Comparison of ENCODE assay signal across 8 cellular contexts in the genomic region with DNA sequence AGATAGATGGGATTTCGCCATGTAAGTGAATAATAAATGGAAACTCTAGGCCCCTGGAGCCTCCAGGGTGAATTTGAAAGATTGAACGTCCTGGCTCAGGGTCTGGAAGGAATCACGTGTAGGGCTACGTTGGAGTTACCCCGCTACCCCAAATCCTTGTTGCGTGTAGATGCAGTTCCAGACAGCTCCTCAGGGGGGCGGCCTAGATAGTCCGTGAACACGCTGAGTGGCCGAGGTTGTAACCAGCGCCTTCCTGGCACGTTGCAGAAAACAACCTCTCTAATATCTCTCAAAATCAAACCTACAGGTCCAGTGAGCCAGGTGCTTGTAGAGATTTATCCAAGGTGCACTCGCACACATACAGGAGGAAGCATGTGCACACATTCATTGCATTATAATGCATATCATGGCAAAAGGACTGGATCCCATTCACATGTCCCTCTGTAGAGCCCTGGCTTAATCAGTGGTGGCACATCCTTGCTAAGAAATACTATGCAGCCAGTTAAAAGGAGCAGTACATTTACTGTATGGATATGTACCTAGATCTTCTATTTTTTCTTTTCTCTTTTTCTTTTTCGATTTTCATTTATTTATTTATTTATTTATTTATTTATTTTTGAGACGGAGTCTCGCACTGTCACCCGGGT. TPM values are rescaled to one million over a fixed set of nuclear protein-coding genes. Genes with fewer than 3 reads are reported as not detected.
A peak's percentile ranks its signal among the peaks of the same experiment; 100 is the strongest.
DNase-seq lines count a peak whose midpoint lies in the region; ATAC-seq and TF ChIP-seq lines count a peak whose summit lies in the region.

No MANE protein-coding gene starts in this region.

- no peak overlapping the region for H2BK120ac ChIP-seq in IMR-90 (ENCODE audit: low read depth, low read length)

- H3K36me3 Mint-ChIP-seq in CD8-positive, alpha-beta T cell = peaks cover 5% of the 10 kb centered on the region
- H3K36me3 Mint-ChIP-seq in T-helper 17 cell (ENCODE audit: low read depth) = no peaks in the 10 kb centered on the region

- H4K8ac ChIP-seq in IMR-90 (ENCODE audit: low read depth in 2 of 2, low read length in 2 of 2) = peak overlapping the region in 1 of 2 experiments; percentile 62; a peak in 1 of 4 replicates

- BruUV-seq in IMR-90 (replicated peaks; lab: Mats Ljungman, UMichigan) = no TSS peak

- no peak overlapping the region for H3K27ac ChIP-seq in CD8-positive, alpha-beta T cell (ENCODE audit: low read depth, low read length)
- no peak overlapping the region for H3K27ac ChIP-seq in IMR-90 (ENCODE audit: insufficient read depth, low read length)

- H2AFZ ChIP-seq in IMR-90 (replicated peaks; ENCODE audit: low read length, poor library complexity) = peak overlapping the region; percentile 78

- POLR2A ChIA-PET in CD8-positive, alpha-beta T cell (lab: Charles Lee) = interaction anchor here (0.6 kb wide), 2 partner anchors 138 to 363 kb away, joined by 3 read pairs; no protein-coding TSS in a partner anchor
- POLR2A ChIA-PET in IMR-90 (lab: Charles Lee; ENCODE audit: unreplicated experiment) = interaction anchor here (0.6 kb wide), 1 partner anchor 60 kb away, joined by 3 read pairs; the partner anchor contains the start of gene KRI1

- no peaks in the 10 kb centered on the region for H3K27me3 ChIP-seq in CD8-positive, alpha-beta T cell (ENCODE audit: insufficient read depth, low read length)
- H3K27me3 ChIP-seq in IMR-90 (ENCODE audit: control insufficient read depth, insufficient read depth, low read length) = no peaks in the 10 kb centered on the region; the same call in 1 of the 2 replicates

- CTCF ChIA-PET in CD8-positive, alpha-beta T cell (lab: Charles Lee) = interaction anchor here (0.5 to 2.7 kb wide), 7 partner anchors 18 to 75 kb away, joined by 3 to 13 read pairs (median 5); partner anchors contain the start of gene KRI1
- CTCF ChIA-PET in IMR-90 (lab: Yijun Ruan, JAX) = interaction anchor here (1.2 kb wide), 1 partner anchor 11 kb away, joined by 4 read pairs; the partner anchor contains the start of gene S1PR5

- 0 out of 2 replicates have a peak, but pooled peaks cover 3% of the 10 kb centered on the region for H3K9me1 ChIP-seq in IMR-90 (ENCODE audit: insufficient read depth, low read length)

- no peak overlapping the region for H4K91ac ChIP-seq in IMR-90 (ENCODE audit: insufficient read depth, low read depth, low read length)

- no peak overlapping the region for H2BK20ac ChIP-seq in IMR-90 (ENCODE audit: low read depth, low read length)

- no peak overlapping the region for H2BK5ac ChIP-seq in IMR-90 (ENCODE audit: low read depth, low read length, poor library complexity, severe bottlenecking)

- H4K5ac ChIP-seq in IMR-90 (ENCODE audit: low read depth, low read length) = no peak overlapping the region

- TF ChIP-seq CTCF in CD8-positive, alpha-beta T cell (IDR thresholded peaks at IDR 0.05) = peak; percentile 80
- peak; percentile 63 for TF ChIP-seq CTCF in IMR-90 (conservative IDR thresholded peaks at IDR 0.05; ENCODE audit: low read depth, low read length)

- peak overlapping the region; percentile 8; the same call in 1 of the 2 replicates for H2AK5ac ChIP-seq in IMR-90 (ENCODE audit: low read depth, low read length)

- peak; percentile 58 for TF ChIP-seq RAD21 in IMR-90 (IDR thresholded peaks at IDR 0.05; ENCODE audit: low read length)

- H3K4me3 Mint-ChIP-seq in CD8-positive, alpha-beta T cell = peak overlapping the region; percentile 55
- H3K4me3 Mint-ChIP-seq in T-helper 17 cell = peak overlapping the region; percentile 28

- intact Hi-C loops in CD8-positive, alpha-beta T cell (cut with DNase I, micrococcal nuclease) = loop anchor here (1.0 to 10.0 kb wide), 4 partner anchors 37 to 195 kb away; partner anchors contain the start of genes ATG4D (in 1 of the 2), CDC37 (in 1 of the 2) and QTRT1 (in 1 of the 2)
- intact Hi-C loops in IMR-90 (cut with micrococcal nuclease) = no loop called here

- H3K9me3 ChIP-seq in CD8-positive, alpha-beta T cell (ENCODE audit: low read length) = no peaks in the 10 kb centered on the region
- H3K9me3 ChIP-seq in IMR-90 (ENCODE audit: control insufficient read depth, insufficient read depth, low read length) (no peaks in the 10 kb centered on the region), T-helper 17 cell (ENCODE audit: control insufficient read depth, low read length, poor library complexity, severe bottlenecking) (no peaks in the 10 kb centered on the region)

- peak; percentile 69 to 88 (median 79) for DNase-seq in CD8-positive, alpha-beta T cell
- DNase-seq in IMR-90 = peak; percentile 50
- DNase-seq in T-helper 17 cell = peak; percentile 58 to 80 (median 60)
- DNase-seq in anterior cingulate cortex (lab: John Stamatoyannopoulos, UW) = peak in 38 of 58 donors; percentile 3 to 70 (median 31)
- DNase-seq in iPS-NIHi11 (ENCODE audit: low spot score) = peak; percentile 72
- peak; percentile 64 to 75 for DNase-seq in stimulated activated CD4-positive, alpha-beta T cell treated with anti-CD3 and anti-CD28 coated beads, Interleukin-15, amount 100 ng/mL, for 1 hour (ENCODE audit: low read depth in 1 of 2, low spot score in 1 of 2)
- DNase-seq in occipital lobe (lab: John Stamatoyannopoulos, UW) = no peak

- H3K27me3 Mint-ChIP-seq in CD8-positive, alpha-beta T cell (ENCODE audit: low read depth) = peaks cover 2% of the 10 kb centered on the region
- H3K27me3 Mint-ChIP-seq in T-helper 17 cell = no peaks in the 10 kb centered on the region

- no peaks in the 10 kb centered on the region for H3K36me3 ChIP-seq in CD8-positive, alpha-beta T cell (ENCODE audit: insufficient read depth, low read length)
- no peaks in the 10 kb centered on the region for H3K36me3 ChIP-seq in IMR-90 (ENCODE audit: control insufficient read depth, insufficient read depth, low read length)

- no peak overlapping the region for H3K4me2 ChIP-seq in IMR-90 (ENCODE audit: low read depth, low read length)

- H3K14ac ChIP-seq in IMR-90 (replicated peaks; ENCODE audit: low read depth, low read length) = no peak overlapping the region

- peaks cover 25% of the 10 kb centered on the region for H3K4me1 ChIP-seq in CD8-positive, alpha-beta T cell (ENCODE audit: insufficient read depth, low read length)
- H3K4me1 ChIP-seq in IMR-90 (ENCODE audit: control insufficient read depth, insufficient read depth, low read length) = peaks cover 3% of the 10 kb centered on the region; the same call in 1 of the 2 replicates

- H3K56ac ChIP-seq in IMR-90 (ENCODE audit: extremely low read depth, insufficient read depth, low read length) = no peak overlapping the region

- no peak for TF ChIP-seq POLR2A in IMR-90 (IDR thresholded peaks at IDR 0.05; ENCODE audit: low read depth, low read length)

- no peaks in the 10 kb centered on the region for H4K20me1 ChIP-seq in IMR-90 (ENCODE audit: insufficient read depth, low read length)

- H3K9me3 Mint-ChIP-seq in CD8-positive, alpha-beta T cell = no peaks in the 10 kb centered on the region

- peak overlapping the region; percentile 73 for H3K23ac ChIP-seq in IMR-90 (ENCODE audit: low read depth, low read length)

- ATAC-seq in CD8-positive, alpha-beta T cell = peak; percentile 63
- ATAC-seq in IMR-90 (ENCODE audit: low read depth) (no peak), T-helper 17 cell (peak; percentile 54), HG02938 (IDR thresholded peaks at IDR 0.05; ENCODE audit: unreplicated experiment) (no peak)

- in situ Hi-C loops in IMR-90 (cut with MboI; ENCODE audit: low sequenced_read_pairs) = no loop called here

- dilution Hi-C loops in IMR-90 (cut with HindIII; ENCODE audit: low sequenced_read_pairs, unreplicated experiment) = no loop called here

- H3K27ac Mint-ChIP-seq in CD8-positive, alpha-beta T cell = peak overlapping the region; percentile 3
- H3K27ac Mint-ChIP-seq in T-helper 17 cell = peak overlapping the region; percentile 78

- H2AK9ac ChIP-seq in IMR-90 (replicated peaks; ENCODE audit: low read depth, low read length, poor library complexity) = peak overlapping the region; percentile 78

- H3K4me1 Mint-ChIP-seq in CD8-positive, alpha-beta T cell (ENCODE audit: low read depth) = peaks cover 29% of the 10 kb centered on the region
- H3K4me1 Mint-ChIP-seq in T-helper 17 cell = peaks cover 21% of the 10 kb centered on the region

- H2BK15ac ChIP-seq in IMR-90 (ENCODE audit: low read depth, low read length) = no peak overlapping the region

- peaks cover 4 to 15% of the 10 kb centered on the region in 2 experiments; a peak in 3 of 4 replicates for H3K79me1 ChIP-seq in IMR-90 (ENCODE audit: low read depth in 1 of 2, low read length in 2 of 2)

- H3K18ac ChIP-seq in IMR-90 (ENCODE audit: low read depth, low read length) = no peak overlapping the region

- H3K4me3 ChIP-seq in CD8-positive, alpha-beta T cell (ENCODE audit: low read depth, low read length) = no peak overlapping the region
- H3K4me3 ChIP-seq in IMR-90 (ENCODE audit: insufficient read depth, low read depth, low read length) = no peak overlapping the region

- H3K4ac ChIP-seq in IMR-90 (ENCODE audit: low read depth, low read length) = no peak overlapping the region

- 25% methylated on average over 4 of the region's 17 CpGs; no CpG with 5 or more reads in 1 of the 2 experiments for WGBS in IMR-90 (ENCODE audit: extremely low coverage in 2 of 2, insufficient read length in 1 of 2), 2 experiments

- no peak overlapping the region for H3K9ac ChIP-seq in IMR-90 (ENCODE audit: low read depth, low read length)

TF ChIP-seq in IMR-90, 13 proteins besides CTCF, POLR2A, EP300 and RAD21 (continues in another document):
- no peak for TF ChIP-seq BHLHE40 (IDR thresholded peaks at IDR 0.05; ENCODE audit: low read depth, low read length)
- TF ChIP-seq SMC3 (IDR thresholded peaks at IDR 0.05; ENCODE audit: low read depth, low read length) = 0 out of 2 replicates have a peak, but pooled peaks have one; percentile 31
- TF ChIP-seq FOS (IDR thresholded peaks at IDR 0.05; ENCODE audit: low read depth, low read length) = no peak

RNA-seq across cellular contexts. Expression of gene KEAP1, which starts 2.5 kb away (rescaled TPM):
- total RNA-seq in CD8-positive, alpha-beta T cell = 10 to 100 TPM; 13.1 to 13.7 TPM
- total RNA-seq in IMR-90 (2012; rRNA removed) (68.0 and 81.6 TPM in 2 replicates), T-helper 17 cell (10 to 100 TPM; 13.7 to 27.3 TPM), occipital lobe (32.9 TPM)
- 63.4 and 64.2 TPM in 2 replicates for polyA plus RNA-seq in IMR-90 (2012; rRNA removed)
- polyA plus RNA-seq in IMR-90 (2012; cell fraction: cytosol; rRNA removed) = 43.8 and 70.9 TPM in 2 replicates
- 41.2 and 114 TPM in 2 replicates for polyA plus RNA-seq in IMR-90 (2012; cell fraction: nucleus; rRNA removed; ENCODE audit: low replicate concordance)

RNA-seq across cellular contexts. Expression of gene S1PR5, which starts 11.5 kb away (rescaled TPM):
- total RNA-seq in CD8-positive, alpha-beta T cell = 10 to 100 TPM; 21.6 to 22.5 TPM
- total RNA-seq in IMR-90 (2012; rRNA removed) (0.36 and 0.56 TPM in 2 replicates), T-helper 17 cell (1 to 10 TPM in 1 of 2 donors, under 1 TPM in 1; 0.50 to 1.3 TPM), occipital lobe (0.31 TPM)
- 0.55 and 0.59 TPM in 2 replicates for polyA plus RNA-seq in IMR-90 (2012; rRNA removed)
- polyA plus RNA-seq in IMR-90 (2012; cell fraction: cytosol; rRNA removed) = 0.31 and 0.86 TPM in 2 replicates
- 0.10 and 0.45 TPM in 2 replicates for polyA plus RNA-seq in IMR-90 (2012; cell fraction: nucleus; rRNA removed; ENCODE audit: low replicate concordance)

RNA-seq across cellular contexts. Expression of gene ATG4D, which starts 38.0 kb away (rescaled TPM):
- total RNA-seq in CD8-positive, alpha-beta T cell = 10 to 100 TPM; 82.0 to 91.1 TPM
- total RNA-seq in IMR-90 (2012; rRNA removed) (8.2 and 9.2 TPM in 2 replicates), T-helper 17 cell (10 to 100 TPM; 70.6 to 70.7 TPM), occipital lobe (11.7 TPM)
- 21.8 and 22.0 TPM in 2 replicates for polyA plus RNA-seq in IMR-90 (2012; rRNA removed)
- 14.2 and 23.7 TPM in 2 replicates for polyA plus RNA-seq in IMR-90 (2012; cell fraction: cytosol; rRNA removed)
- polyA plus RNA-seq in IMR-90 (2012; cell fraction: nucleus; rRNA removed; ENCODE audit: low replicate concordance) = 67.7 and 136 TPM in 2 replicates

Comparison
In these comparisons a context has a peak if more than half of its experiments do, and no peak if none do; other contexts are left out.
1. ATAC-seq: peak in CD8-positive, alpha-beta T cell (single experiment) and T-helper 17 cell (single experiment); none in IMR-90 (single experiment) and HG02938 (single experiment).
2. RNA of gene S1PR5, which starts 11.5 kb away (total RNA-seq): 21.6 to 22.5 TPM in CD8-positive, alpha-beta T cell; 0.50 to 1.3 TPM in T-helper 17 cell, 0.36 to 0.56 TPM in IMR-90 and 0.31 TPM in occipital lobe (single experiment); every median in the first group is over 4 times any median in the second.